ENCODE assay signal across 22 cellular contexts in genomic region chr12:79414252-79414651, GRCh38.
DNase-seq lines count a peak whose midpoint lies in the region; TF ChIP-seq lines count a peak whose summit lies in the region.
"Had no signal": no experiment of that assay in that cellular context is flagged by ENCODE, and none has a peak within 500 bp of the region (broad histone marks: within the 10 kb centered on the region; RNA-seq: fewer than 3 reads in every experiment).

No MANE protein-coding gene starts in this region.

- no peaks in the 10 kb centered on the region for H3K9me2 ChIP-seq in Karpas-422 (replicated peaks; ENCODE audit: insufficient read depth, low read length)

- H3K9me3 ChIP-seq in Caco-2 (no peaks in the 10 kb centered on the region), thyroid gland (no peaks in the 10 kb centered on the region), Karpas-422 (ENCODE audit: low read length) (no peaks in the 10 kb centered on the region)
- H3K9me3 ChIP-seq: uterus had no signal

- no TSS peak for BruUV-seq in Caco-2 (replicated peaks; lab: Mats Ljungman, UMichigan)

- H3K4me3 Mint-ChIP-seq in Caco-2 (ENCODE audit: unreplicated experiment) (peak overlapping the region; percentile 42), nephron (no peak overlapping the region)
- H3K4me3 Mint-ChIP-seq: immature natural killer cell; stimulated activated naive CD8-positive, alpha-beta T cell treated with anti-CD3 and anti-CD28 coated beads, Interleukin-15, Interleukin-2, amounts not matched to agents 100 ng/mL and 50 ng/mL, for 24 hours had no signal

- DNase-seq in Caco-2 = peak in 1 of 2 experiments; percentile 36
- peak; percentile 49 for DNase-seq in NCI-H2029 treated with DMSO at 0.1 percent for 48 hours (lab: John Stamatoyannopoulos, UW)
- peak; percentile 20 for DNase-seq in epithelial cell of esophagus (ENCODE audit: low read depth)
- DNase-seq in foreskin fibroblast = no peak
- DNase-seq in thyroid gland = no peak
- no peak for DNase-seq in GF-D8 (lab: John Stamatoyannopoulos, UW)
- no peak for DNase-seq in Karpas-422
- DNase-seq: activated CD4-positive, alpha-beta T cell treated with anti-CD3 and anti-CD28 coated beads, Interleukin-2, amount 50 U/mL, for 48 hours; activated T-cell treated with anti-CD3 and anti-CD28 coated beads, Interleukin-2, amount 50 U/mL, for 1 hour; erythroblast; immature natural killer cell; KBM-7; NCI-H1105 treated with DMSO at 0.1 percent for 48 hours; NCI-H345; retina; stimulated activated CD4-positive, alpha-beta T cell treated with anti-CD3 and anti-CD28 coated beads, Interleukin-15, amount 100 ng/mL, for 24 hours; SW 1271; uterus had no signal

- no peak overlapping the region for H3K4me2 ChIP-seq in Karpas-422 (ENCODE audit: low read depth, low read length, poor library complexity, severe bottlenecking)

- intact Hi-C loops in Caco-2 (cut with micrococcal nuclease; ENCODE audit: unreplicated experiment) (no loop called here), thyroid gland (cut with DNase I) (loop anchor here (5.0 to 10.0 kb wide), 2 partner anchors 141 to 328 kb away; no protein-coding TSS in a partner anchor)

- H3K9me3 Mint-ChIP-seq in Caco-2 (ENCODE audit: unreplicated experiment) (no peaks in the 10 kb centered on the region), nephron (no peaks in the 10 kb centered on the region)
- H3K9me3 Mint-ChIP-seq: activated naive CD4-positive, alpha-beta T cell treated with anti-CD3 and anti-CD28 coated beads, Interleukin-2, amount 50 U/mL, for 72 hours; stimulated activated naive CD8-positive, alpha-beta T cell treated with anti-CD3 and anti-CD28 coated beads, Interleukin-15, Interleukin-2, amounts not matched to agents 100 ng/mL and 50 ng/mL, for 24 hours had no signal

- H3K36me3 ChIP-seq in Caco-2 (ENCODE audit: control insufficient read depth, insufficient read depth, low read length) (peaks cover 2% of the 10 kb centered on the region; the same call in 1 of the 2 replicates), thyroid gland (no peaks in the 10 kb centered on the region), Karpas-422 (ENCODE audit: insufficient read depth, low read length) (no peaks in the 10 kb centered on the region)
- H3K36me3 ChIP-seq: uterus had no signal

- H3K4me3 ChIP-seq in Caco-2 (ENCODE audit: low read depth, low read length) = no peak overlapping the region
- no peak overlapping the region for H3K4me3 ChIP-seq in epithelial cell of esophagus (ENCODE audit: low read length)
- H3K4me3 ChIP-seq in foreskin fibroblast (ENCODE audit: low read depth in 1 of 2, low read length in 2 of 2) = no peak overlapping the region
- H3K4me3 ChIP-seq in thyroid gland (replicated peaks in 1 of 3) = no peak overlapping the region
- no peak overlapping the region for H3K4me3 ChIP-seq in Karpas-422 (ENCODE audit: low read length)
- H3K4me3 ChIP-seq: uterus had no signal

- H3K79me2 ChIP-seq in Karpas-422 (ENCODE audit: low read length) = no peaks in the 10 kb centered on the region

- H4K20me1 ChIP-seq in Karpas-422 (ENCODE audit: insufficient read depth, low read depth, low read length) = no peaks in the 10 kb centered on the region

- H3K27ac Mint-ChIP-seq in Caco-2 (ENCODE audit: unreplicated experiment) = peak overlapping the region; percentile 92
- peak overlapping the region; percentile 11 to 85 (median 80) for H3K27ac Mint-ChIP-seq in nephron
- H3K27ac Mint-ChIP-seq: activated naive CD4-positive, alpha-beta T cell treated with anti-CD3 and anti-CD28 coated beads, Interleukin-2, amount 50 U/mL, for 72 hours; immature natural killer cell; stimulated activated naive CD8-positive, alpha-beta T cell treated with anti-CD3 and anti-CD28 coated beads, Interleukin-15, Interleukin-2, amounts not matched to agents 100 ng/mL and 50 ng/mL, for 24 hours had no signal

- TF ChIP-seq POLR2A in thyroid gland (IDR thresholded peaks at IDR 0.05) = no peak

- no peak overlapping the region for H2AFZ ChIP-seq in Karpas-422 (ENCODE audit: low read length)

- H3K4me1 Mint-ChIP-seq in Caco-2 (ENCODE audit: low read depth, unreplicated experiment) (peaks cover 54% of the 10 kb centered on the region), nephron (peaks cover 34% of the 10 kb centered on the region)
- H3K4me1 Mint-ChIP-seq: immature natural killer cell had no signal

- H3K36me3 Mint-ChIP-seq in Caco-2 (ENCODE audit: insufficient read depth, unreplicated experiment) (peaks cover 6% of the 10 kb centered on the region), nephron (ENCODE audit: low read depth) (no peaks in the 10 kb centered on the region)
- H3K36me3 Mint-ChIP-seq: activated naive CD4-positive, alpha-beta T cell treated with anti-CD3 and anti-CD28 coated beads, Interleukin-2, amount 50 U/mL, for 72 hours; immature natural killer cell had no signal

- CTCF ChIA-PET in Caco-2 (lab: Charles Lee) = no interaction called here

- POLR2A ChIA-PET in Caco-2 (lab: Charles Lee) = no interaction called here

- no peaks in the 10 kb centered on the region for H3K27me3 ChIP-seq in Caco-2 (replicated peaks; ENCODE audit: control insufficient read depth, insufficient read depth, low read length)
- H3K27me3 ChIP-seq in thyroid gland = no peaks in the 10 kb centered on the region
- no peaks in the 10 kb centered on the region for H3K27me3 ChIP-seq in Karpas-422 (ENCODE audit: low read length)
- H3K27me3 ChIP-seq: uterus had no signal

- 87 to 94% methylated on average over 2 of the region's 2 CpGs for WGBS in thyroid gland, 2 donors

- H3K4me1 ChIP-seq in Caco-2 (peaks cover 71% of the 10 kb centered on the region), thyroid gland (peaks cover 9 to 11% of the 10 kb centered on the region in 2 donors), Karpas-422 (ENCODE audit: low read length) (no peaks in the 10 kb centered on the region)

- H3K27me3 Mint-ChIP-seq in Caco-2 (ENCODE audit: insufficient read depth, unreplicated experiment) (no peaks in the 10 kb centered on the region), nephron (ENCODE audit: low read depth) (no peaks in the 10 kb centered on the region)
- H3K27me3 Mint-ChIP-seq: stimulated activated naive CD8-positive, alpha-beta T cell treated with anti-CD3 and anti-CD28 coated beads, Interleukin-15, Interleukin-2, amounts not matched to agents 100 ng/mL and 50 ng/mL, for 24 hours had no signal

- H3K9ac ChIP-seq in Karpas-422 (ENCODE audit: low read length) = no peak overlapping the region

- no peak overlapping the region for H3K27ac ChIP-seq in thyroid gland
- no peak overlapping the region for H3K27ac ChIP-seq in Karpas-422 (ENCODE audit: low read length)
- H3K27ac ChIP-seq: HL-60 had no signal

- TF ChIP-seq CTCF in Caco-2 (IDR thresholded peaks at IDR 0.05; ENCODE audit: insufficient read depth in 1 of 2, low read depth in 1 of 2, low read length in 1 of 2, severe bottlenecking in 1 of 2, unreplicated experiment in 1 of 2) (no peak), epithelial cell of esophagus (IDR thresholded peaks at IDR 0.05; ENCODE audit: insufficient read depth, low read depth, low read length, missing control alignments) (no peak), nephron (IDR thresholded peaks at IDR 0.05; ENCODE audit: unreplicated experiment in 3 of 3) (no peak), foreskin fibroblast (IDR thresholded peaks at IDR 0.05; ENCODE audit: low read depth, low read length) (no peak), thyroid gland (IDR thresholded peaks at IDR 0.05) (no peak)

Comparison
In these comparisons a context has a peak if more than half of its experiments do, and no peak if none do; other contexts are left out.
1. DNase-seq: peak in NCI-H2029 treated with DMSO at 0.1 percent for 48 hours (single experiment) and epithelial cell of esophagus (single experiment); none in foreskin fibroblast (0 of 2), thyroid gland (0 of 2), GF-D8 (single experiment) and Karpas-422 (single experiment).